1 cellular context compared by ENCODE assay signal in genomic region chr4:183035726-183036415, GRCh38.
TF ChIP-seq lines count a peak whose summit lies in the region.

No MANE protein-coding gene starts in this region.

TF ChIP-seq in K562, 482 proteins besides CTCF, POLR2A, EP300 and RAD21 (continued from another document):
- TF ChIP-seq, protein P1, sequence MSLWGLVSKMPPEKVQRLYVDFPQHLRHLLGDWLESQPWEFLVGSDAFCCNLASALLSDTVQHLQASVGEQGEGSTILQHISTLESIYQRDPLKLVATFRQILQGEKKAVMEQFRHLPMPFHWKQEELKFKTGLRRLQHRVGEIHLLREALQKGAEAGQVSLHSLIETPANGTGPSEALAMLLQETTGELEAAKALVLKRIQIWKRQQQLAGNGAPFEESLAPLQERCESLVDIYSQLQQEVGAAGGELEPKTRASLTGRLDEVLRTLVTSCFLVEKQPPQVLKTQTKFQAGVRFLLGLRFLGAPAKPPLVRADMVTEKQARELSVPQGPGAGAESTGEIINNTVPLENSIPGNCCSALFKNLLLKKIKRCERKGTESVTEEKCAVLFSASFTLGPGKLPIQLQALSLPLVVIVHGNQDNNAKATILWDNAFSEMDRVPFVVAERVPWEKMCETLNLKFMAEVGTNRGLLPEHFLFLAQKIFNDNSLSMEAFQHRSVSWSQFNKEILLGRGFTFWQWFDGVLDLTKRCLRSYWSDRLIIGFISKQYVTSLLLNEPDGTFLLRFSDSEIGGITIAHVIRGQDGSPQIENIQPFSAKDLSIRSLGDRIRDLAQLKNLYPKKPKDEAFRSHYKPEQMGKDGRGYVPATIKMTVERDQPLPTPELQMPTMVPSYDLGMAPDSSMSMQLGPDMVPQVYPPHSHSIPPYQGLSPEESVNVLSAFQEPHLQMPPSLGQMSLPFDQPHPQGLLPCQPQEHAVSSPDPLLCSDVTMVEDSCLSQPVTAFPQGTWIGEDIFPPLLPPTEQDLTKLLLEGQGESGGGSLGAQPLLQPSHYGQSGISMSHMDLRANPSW (CRISPR knock-in tag; IDR thresholded peaks at IDR 0.05) = no peak
- TF ChIP-seq SNIP1 (IDR thresholded peaks at IDR 0.05; ENCODE audit: low read depth) (no peak), FOXJ3 (CRISPR knock-in tag; IDR thresholded peaks at IDR 0.05) (no peak), NR2C2 (CRISPR knock-in tag; IDR thresholded peaks at IDR 0.05) (no peak), NR2C2 (tag; IDR thresholded peaks at IDR 0.05) (no peak)
- TF ChIP-seq, protein P2, sequence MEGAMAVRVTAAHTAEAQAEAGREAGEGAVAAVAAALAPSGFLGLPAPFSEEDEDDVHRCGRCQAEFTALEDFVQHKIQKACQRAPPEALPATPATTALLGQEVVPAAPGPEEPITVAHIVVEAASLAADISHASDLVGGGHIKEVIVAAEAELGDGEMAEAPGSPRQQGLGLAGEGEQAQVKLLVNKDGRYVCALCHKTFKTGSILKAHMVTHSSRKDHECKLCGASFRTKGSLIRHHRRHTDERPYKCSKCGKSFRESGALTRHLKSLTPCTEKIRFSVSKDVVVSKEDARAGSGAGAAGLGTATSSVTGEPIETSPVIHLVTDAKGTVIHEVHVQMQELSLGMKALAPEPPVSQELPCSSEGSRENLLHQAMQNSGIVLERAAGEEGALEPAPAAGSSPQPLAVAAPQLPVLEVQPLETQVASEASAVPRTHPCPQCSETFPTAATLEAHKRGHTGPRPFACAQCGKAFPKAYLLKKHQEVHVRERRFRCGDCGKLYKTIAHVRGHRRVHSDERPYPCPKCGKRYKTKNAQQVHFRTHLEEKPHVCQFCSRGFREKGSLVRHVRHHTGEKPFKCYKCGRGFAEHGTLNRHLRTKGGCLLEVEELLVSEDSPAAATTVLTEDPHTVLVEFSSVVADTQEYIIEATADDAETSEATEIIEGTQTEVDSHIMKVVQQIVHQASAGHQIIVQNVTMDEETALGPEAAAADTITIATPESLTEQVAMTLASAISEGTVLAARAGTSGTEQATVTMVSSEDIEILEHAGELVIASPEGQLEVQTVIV (CRISPR knock-in tag; IDR thresholded peaks at IDR 0.05; ENCODE audit: borderline replicate concordance) = no peak
